In genomic region chr22:35891442-35891841, GRCh38 we compare ENCODE assay signal across 15 cellular contexts.
"Had no signal": no experiment of that assay in that cellular context is flagged by ENCODE, and none has a peak within 500 bp of the region (broad histone marks: within the 10 kb centered on the region; RNA-seq: fewer than 3 reads in every experiment).

No MANE protein-coding gene starts in this region.

- H3K9me3 ChIP-seq: ascending aorta, breast epithelium, tibial nerve had no signal

- H3K36me3 ChIP-seq: ascending aorta, breast epithelium, tibial nerve had no signal

- H3K4me3 ChIP-seq: breast epithelium, SK-N-MC, tibial nerve had no signal

- H3K27me3 ChIP-seq: ascending aorta, breast epithelium, tibial nerve had no signal

- DNase-seq: activated CD4-positive, alpha-beta T cell treated with anti-CD3 and anti-CD28 coated beads, Interleukin-2, amount 50 U/mL, for 48 hours; activated naive CD4-positive, alpha-beta T cell treated with anti-CD3 and anti-CD28 coated beads for 36 hours; activated naive CD8-positive, alpha-beta T cell treated with anti-CD3 and anti-CD28 coated beads, Interleukin-2, amount 50 U/mL, for 24 hours; activated T-cell treated with anti-CD3 and anti-CD28 coated beads, Interleukin-2, amount 50 U/mL, for 1 hour; endodermal cell; nephron progenitor cell; stimulated activated CD4-positive, alpha-beta T cell treated with anti-CD3 and anti-CD28 coated beads, Interleukin-4, amount 100 ng/mL, for 1 hour; stimulated activated naive CD4-positive, alpha-beta T cell; substantia nigra; T-helper 1 cell had no signal

- H3K27ac ChIP-seq: SK-N-MC, VCaP had no signal

- H3K4me1 ChIP-seq: breast epithelium had no signal
